ENCODE assay signal across 13 cellular contexts in genomic region chr3:149596136-149596770, GRCh38.
DNase-seq lines count a peak whose midpoint lies in the region; ATAC-seq and TF ChIP-seq lines count a peak whose summit lies in the region.
"Had no signal": no experiment of that assay in that cellular context is flagged by ENCODE, and none has a peak within 500 bp of the region (broad histone marks: within the 10 kb centered on the region; RNA-seq: fewer than 3 reads in every experiment).

No MANE protein-coding gene starts in this region.

- H3K36me3 ChIP-seq in sigmoid colon (no peaks in the 10 kb centered on the region), gastrocnemius medialis (no peaks in the 10 kb centered on the region)
- H3K36me3 ChIP-seq: lower lobe of right lung, ovary had no signal

- TF ChIP-seq EP300 in sigmoid colon (IDR thresholded peaks at IDR 0.05) = no peak

- H3K9me3 ChIP-seq in sigmoid colon (no peaks in the 10 kb centered on the region), gastrocnemius medialis (no peaks in the 10 kb centered on the region)
- H3K9me3 ChIP-seq: lower lobe of right lung, ovary had no signal

- in situ Hi-C loops in gastrocnemius medialis (cut with MboI; ENCODE audit: low sequenced_read_pairs in 4 of 4) = loop anchor here in 1 of 4 donors (10.0 kb wide), 1 partner anchor 59 kb away; the partner anchor contains the start of gene WWTR1

- 79 to 92% methylated on average over 6 of the region's 6 CpGs for WGBS in sigmoid colon, 2 donors

- TF ChIP-seq CTCF in sigmoid colon (IDR thresholded peaks at IDR 0.05) = no peak
- no peak for TF ChIP-seq CTCF in gastrocnemius medialis (IDR thresholded peaks at IDR 0.05 in 4 of 5, conservative IDR thresholded peaks at IDR 0.05 in 1 of 5)

- H3K27ac ChIP-seq in sigmoid colon (peak overlapping the region in 3 of 4 donors; percentile 25 to 47 (median 35)), gastrocnemius medialis (peak overlapping the region in 1 of 4 donors; percentile 10)
- H3K27ac ChIP-seq: lower lobe of right lung, ovary had no signal

- TF ChIP-seq POLR2A in sigmoid colon (IDR thresholded peaks at IDR 0.05) = no peak
- TF ChIP-seq POLR2A in gastrocnemius medialis (IDR thresholded peaks at IDR 0.05) = no peak

- peaks cover 0 to 57% (median 42%) of the 10 kb centered on the region in 4 donors for H3K4me1 ChIP-seq in sigmoid colon
- peaks cover 27 to 28% of the 10 kb centered on the region in 2 donors for H3K4me1 ChIP-seq in gastrocnemius medialis

- no peak for ATAC-seq in gastrocnemius medialis
- ATAC-seq: stimulated activated effector memory CD8-positive, alpha-beta T cell treated with anti-CD3 and anti-CD28 coated beads, Interleukin-12 subunit alpha, Interleukin-12 subunit beta, amount 100 ng/mL, for 72 hours had no signal

- intact Hi-C loops in sigmoid colon (cut with DNase I) = no loop called here
- intact Hi-C loops in gastrocnemius medialis (cut with DNase I; ENCODE audit: low total_unique reads) = no loop called here

- peak; percentile 64 for DNase-seq in EL
- peak; percentile 81 for DNase-seq in RPMI7951 (ENCODE audit: low read depth)
- peak; percentile 86 for DNase-seq in fibroblast of peridontal ligament (ENCODE audit: extremely low read depth)
- DNase-seq in sigmoid colon = no peak
- no peak for DNase-seq in stimulated activated naive CD4-positive, alpha-beta T cell treated with Interleukin-2 at 50 U/mL for 16 hours (lab: John Stamatoyannopoulos, UW)
- no peak for DNase-seq in stimulated activated CD8-positive, alpha-beta memory T cell treated with anti-CD3 and anti-CD28 coated beads, Interleukin-4, amount 100 ng/mL, for 48 hours
- DNase-seq in COR-L47 (lab: John Stamatoyannopoulos, UW) = no peak
- DNase-seq in gastrocnemius medialis = no peak
- DNase-seq: C1 segment of cervical spinal cord, lower lobe of right lung, OCI-M1, ovary had no signal

- H3K27me3 ChIP-seq in sigmoid colon (no peaks in the 10 kb centered on the region), gastrocnemius medialis (no peaks in the 10 kb centered on the region)
- H3K27me3 ChIP-seq: ovary had no signal

- H3K4me3 ChIP-seq in sigmoid colon (no peak overlapping the region), gastrocnemius medialis (no peak overlapping the region)
- H3K4me3 ChIP-seq: lower lobe of right lung, ovary had no signal

Comparison
In these comparisons a context has a peak if more than half of its experiments do, and no peak if none do; other contexts are left out.
1. DNase-seq: peak in EL (single experiment), RPMI7951 (single experiment) and fibroblast of peridontal ligament (single experiment); none in sigmoid colon (single experiment), stimulated activated naive CD4-positive, alpha-beta T cell treated with Interleukin-2 at 50 U/mL for 16 hours (single experiment), stimulated activated CD8-positive, alpha-beta memory T cell treated with anti-CD3 and anti-CD28 coated beads, Interleukin-4, amount 100 ng/mL, for 48 hours (single experiment), COR-L47 (single experiment) and gastrocnemius medialis (0 of 2).